Comparison of ENCODE assay signal across 8 cellular contexts in genomic region chr2:27379840-27380625, GRCh38. TPM values are rescaled to one million over a fixed set of nuclear protein-coding genes. Genes with fewer than 3 reads are reported as not detected.
DNase-seq lines count a peak whose midpoint lies in the region; ATAC-seq and TF ChIP-seq lines count a peak whose summit lies in the region.

No MANE protein-coding gene starts in this region.

- WGBS in SK-N-SH (ENCODE audit: low lambda C conversion rate): 1% methylated on average over 30 of the region's 35 CpGs

- DNase-seq in activated T-cell treated with anti-CD3 and anti-CD28 coated beads, Interleukin-2, amount 50 U/mL, for 1 hour: peak; percentile 31
- DNase-seq in activated T-cell treated with anti-CD3 and anti-CD28 coated beads for 4 hours (no peak), SK-N-SH (peak; percentile 47), cerebellar cortex (ENCODE audit: low spot score) (peak; percentile 48), left lobe of liver (ENCODE audit: low spot score) (no peak), NCI-H1694 (lab: John Stamatoyannopoulos, UW) (no peak)
- DNase-seq in stimulated activated CD4-positive, alpha-beta T cell treated with anti-CD3 and anti-CD28 coated beads, TNF-alpha, amount 100 ng/mL, for 1 hour (ENCODE audit: low read depth in 3 of 3, low spot score in 1 of 3): peak in 2 of 3 donors; percentile 9 to 22

- peak overlapping the region; percentile 89 for H3K4me2 ChIP-seq in SK-N-SH

- peaks cover 44 to 79% of the 10 kb centered on the region in 2 experiments for H3K36me3 ChIP-seq in SK-N-SH (replicated peaks in 1 of 2; ENCODE audit: control insufficient read depth in 1 of 2, insufficient read depth in 2 of 2, low read length in 1 of 2)

- peaks cover 31% of the 10 kb centered on the region for H3K79me2 ChIP-seq in SK-N-SH (ENCODE audit: insufficient read depth)

- H2AFZ ChIP-seq in SK-N-SH (ENCODE audit: low read depth): 0 out of 2 replicates have a peak overlapping the region, but pooled peaks have one; percentile 33

- H3K4me1 ChIP-seq in SK-N-SH (ENCODE audit: control insufficient read depth in 1 of 2, insufficient read depth in 2 of 2, low read depth in 1 of 2, low read length in 1 of 2): peaks cover 15 to 58% of the 10 kb centered on the region in 2 experiments; a peak in 3 of 4 replicates

- CTCF ChIA-PET in SK-N-SH (lab: Yijun Ruan, JAX): interaction anchor here (0.9 to 5.7 kb wide), 8 partner anchors 10 to 304 kb away, joined by 3 to 36 read pairs (median 4); partner anchors contain the start of genes EIF2B4, GTF3C2, PPM1G and SNX17

- peaks cover 4% of the 10 kb centered on the region; the same call in 1 of the 2 replicates for H4K20me1 ChIP-seq in SK-N-SH (ENCODE audit: insufficient read depth)

- H3K27ac ChIP-seq in SK-N-SH (ENCODE audit: low read depth in 2 of 2, low read length in 1 of 2): peak overlapping the region; percentile 68 to 95

- ATAC-seq in HG03439 (IDR thresholded peaks at IDR 0.05; ENCODE audit: unreplicated experiment) (peak; percentile 34), left lobe of liver (peak; percentile 56)

- H3K9me2 ChIP-seq in SK-N-SH: no peaks in the 10 kb centered on the region

- peaks cover 44% of the 10 kb centered on the region for H3F3A ChIP-seq in SK-N-SH (replicated peaks; ENCODE audit: insufficient read depth)

- H3K9me3 ChIP-seq in SK-N-SH: no peaks in the 10 kb centered on the region

- TF ChIP-seq EP300 in SK-N-SH (IDR thresholded peaks at IDR 0.05; ENCODE audit: borderline replicate concordance in 1 of 2, low read depth in 1 of 2, low read length in 1 of 2): no peak

- POLR2A ChIA-PET in SK-N-SH (lab: Yijun Ruan, JAX): interaction anchor here (1.0 to 4.4 kb wide), 7 partner anchors 9 to 249 kb away, joined by 3 to 34 read pairs (median 17); partner anchors contain the start of genes CCDC121, EIF2B4, GPN1 and GTF3C2

- TF ChIP-seq CTCF in SK-N-SH (IDR thresholded peaks at IDR 0.05): no peak

- peak overlapping the region; percentile 77 for H3K9ac ChIP-seq in SK-N-SH

- peak overlapping the region; percentile 80 to 86 for H3K4me3 ChIP-seq in SK-N-SH (ENCODE audit: low read depth in 2 of 2, low read length in 1 of 2)

- H3K27me3 ChIP-seq in SK-N-SH (ENCODE audit: insufficient read depth): no peaks in the 10 kb centered on the region

- TF ChIP-seq RAD21 in SK-N-SH (IDR thresholded peaks at IDR 0.05; ENCODE audit: low read length): no peak

TF ChIP-seq in SK-N-SH, 30 proteins besides CTCF, POLR2A, EP300 and RAD21:
- TF ChIP-seq USF2 (IDR thresholded peaks at IDR 0.05; ENCODE audit: borderline replicate concordance, low read depth, low read length) (0 out of 2 replicates have a peak, but pooled peaks have one; percentile 3), TAF1 (IDR thresholded peaks at IDR 0.05; ENCODE audit: borderline replicate concordance, low read depth, low read length) (no peak), RFX5 (IDR thresholded peaks at IDR 0.05; ENCODE audit: low read length) (no peak), MAX (IDR thresholded peaks at IDR 0.05; ENCODE audit: low read depth) (no peak), JUND (IDR thresholded peaks at IDR 0.05) (no peak), PBX3 (IDR thresholded peaks at IDR 0.05) (peak; percentile 3), RCOR1 (IDR thresholded peaks at IDR 0.05; ENCODE audit: low read length) (peak; percentile 0; the same call in 1 of the 2 replicates), TCF12 (IDR thresholded peaks at IDR 0.05) (no peak), FOXJ3 (CRISPR knock-in tag; IDR thresholded peaks at IDR 0.05) (no peak), ELF1 (IDR thresholded peaks at IDR 0.05) (no peak), NFIC (IDR thresholded peaks at IDR 0.05; ENCODE audit: borderline replicate concordance) (no peak), GATA2 (CRISPR knock-in tag; IDR thresholded peaks at IDR 0.05) (no peak), IRF3 (IDR thresholded peaks at IDR 0.05; ENCODE audit: low read depth, low read length) (no peak), POLR2AphosphoS5 (IDR thresholded peaks at IDR 0.05; ENCODE audit: low read depth, low read length) (peak; percentile 57)

RNA-seq across cellular contexts. Expression of gene ZNF513, which starts 0.5 kb away (rescaled TPM):
- 53.8 and 63.7 TPM in 2 replicates for polyA plus RNA-seq in SK-N-SH (2012; rRNA removed)
- 24.6 and 31.8 TPM in 2 replicates for polyA plus RNA-seq in SK-N-SH (2012; cell fraction: cytosol; rRNA removed)
- polyA plus RNA-seq in SK-N-SH (2012; cell fraction: nucleus; rRNA removed): 195 and 213 TPM in 2 replicates
- total RNA-seq in left lobe of liver: 10.5 TPM

RNA-seq across cellular contexts. Expression of gene SNX17, which starts 9.6 kb away (rescaled TPM):
- polyA plus RNA-seq in SK-N-SH (2012; rRNA removed): 128 and 145 TPM in 2 replicates
- 103 and 135 TPM in 2 replicates for polyA plus RNA-seq in SK-N-SH (2012; cell fraction: cytosol; rRNA removed)
- 150 and 153 TPM in 2 replicates for polyA plus RNA-seq in SK-N-SH (2012; cell fraction: nucleus; rRNA removed)
- 56.1 TPM for total RNA-seq in left lobe of liver

RNA-seq across cellular contexts. Expression of gene EIF2B4, which starts 9.9 kb away (rescaled TPM):
- 51.7 and 56.0 TPM in 2 replicates for polyA plus RNA-seq in SK-N-SH (2012; rRNA removed)
- 29.4 and 37.1 TPM in 2 replicates for polyA plus RNA-seq in SK-N-SH (2012; cell fraction: cytosol; rRNA removed)
- polyA plus RNA-seq in SK-N-SH (2012; cell fraction: nucleus; rRNA removed): 160 and 163 TPM in 2 replicates
- total RNA-seq in left lobe of liver: 17.4 TPM

RNA-seq across cellular contexts. Expression of gene GTF3C2, which starts 23.5 kb away (rescaled TPM):
- polyA plus RNA-seq in SK-N-SH (2012; rRNA removed): 65.8 and 76.0 TPM in 2 replicates
- 44.7 and 53.9 TPM in 2 replicates for polyA plus RNA-seq in SK-N-SH (2012; cell fraction: cytosol; rRNA removed)
- 131 and 185 TPM in 2 replicates for polyA plus RNA-seq in SK-N-SH (2012; cell fraction: nucleus; rRNA removed)
- 19.2 TPM for total RNA-seq in left lobe of liver

RNA-seq across cellular contexts. Expression of gene PPM1G, which starts 29.4 kb away (rescaled TPM):
- 99.7 and 113 TPM in 2 replicates for polyA plus RNA-seq in SK-N-SH (2012; rRNA removed)
- 118 and 123 TPM in 2 replicates for polyA plus RNA-seq in SK-N-SH (2012; cell fraction: cytosol; rRNA removed)
- 90.9 and 97.1 TPM in 2 replicates for polyA plus RNA-seq in SK-N-SH (2012; cell fraction: nucleus; rRNA removed)
- total RNA-seq in left lobe of liver: 23.3 TPM

Comparison
In these comparisons a context has a peak if more than half of its experiments do, and no peak if none do; other contexts are left out.
1. DNase-seq: peak in activated T-cell treated with anti-CD3 and anti-CD28 coated beads, Interleukin-2, amount 50 U/mL, for 1 hour (single experiment), SK-N-SH (single experiment), cerebellar cortex (single experiment) and stimulated activated CD4-positive, alpha-beta T cell treated with anti-CD3 and anti-CD28 coated beads, TNF-alpha, amount 100 ng/mL, for 1 hour (2 of 3); none in activated T-cell treated with anti-CD3 and anti-CD28 coated beads for 4 hours (single experiment), left lobe of liver (single experiment) and NCI-H1694 (single experiment).